13 cellular contexts compared by ENCODE assay signal in the genomic region with DNA sequence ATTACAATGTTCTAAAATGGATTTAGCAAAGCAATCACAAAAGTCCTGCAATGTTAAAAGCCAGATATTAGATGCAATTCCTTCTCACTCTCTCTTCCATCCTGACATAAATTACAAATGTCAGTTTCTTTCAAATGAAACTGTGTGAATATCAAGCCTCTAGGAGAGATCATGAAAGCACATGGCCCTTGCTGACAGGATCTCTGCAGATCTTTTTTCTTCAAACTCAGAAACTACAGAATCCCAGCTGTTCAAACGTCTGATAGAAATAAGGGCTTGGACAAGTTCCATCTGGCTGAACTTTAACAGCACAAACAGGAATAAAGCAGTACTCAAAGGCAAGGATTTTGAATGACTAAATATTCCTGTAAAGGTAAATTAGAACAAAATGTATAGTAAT. TPM values are rescaled to one million over a fixed set of nuclear protein-coding genes. Genes with fewer than 3 reads are reported as not detected.
DNase-seq lines count a peak whose midpoint lies in the region; ATAC-seq and TF ChIP-seq lines count a peak whose summit lies in the region.
"Had no signal": no experiment of that assay in that cellular context is flagged by ENCODE, and none has a peak within 500 bp of the region (broad histone marks: within the 10 kb centered on the region; RNA-seq: fewer than 3 reads in every experiment).

No MANE protein-coding gene starts in this region.

- H3K27me3 Mint-ChIP-seq in T-helper 2 cell treated with Interferon-gamma antibody and Interleukin-4, amounts not matched to agents 5 μg/mL and 100 μg/mL, for 36 hours (ENCODE audit: low read depth), result no peaks in the 10 kb centered on the region
- H3K27me3 Mint-ChIP-seq: activated naive CD8-positive, alpha-beta T cell treated with anti-CD3 and anti-CD28 coated beads, Interleukin-2, amount 50 U/mL, for 24 hours had no signal

- no peak overlapping the region for H3K27ac ChIP-seq in prostate gland
- no peak overlapping the region for H3K27ac ChIP-seq in suprapubic skin

- H3K9me3 Mint-ChIP-seq in T-helper 2 cell treated with Interferon-gamma antibody and Interleukin-4, amounts not matched to agents 5 μg/mL and 100 μg/mL, for 36 hours, result peaks cover 14% of the 10 kb centered on the region

- H3K4me1 ChIP-seq in prostate gland (replicated peaks) (no peaks in the 10 kb centered on the region), suprapubic skin (no peaks in the 10 kb centered on the region)

- H3K27ac Mint-ChIP-seq in T-helper 2 cell treated with Interferon-gamma antibody and Interleukin-4, amounts not matched to agents 5 μg/mL and 100 μg/mL, for 36 hours, result no peak overlapping the region
- H3K27ac Mint-ChIP-seq: activated naive CD8-positive, alpha-beta T cell treated with anti-CD3 and anti-CD28 coated beads, Interleukin-2, amount 50 U/mL, for 24 hours had no signal

- no peak for TF ChIP-seq EP300 in suprapubic skin (IDR thresholded peaks at IDR 0.05)

- H3K9me3 ChIP-seq in prostate gland, result no peaks in the 10 kb centered on the region
- H3K9me3 ChIP-seq in suprapubic skin, result peaks cover 2% of the 10 kb centered on the region

- no peaks in the 10 kb centered on the region for H3K36me3 ChIP-seq in prostate gland
- H3K36me3 ChIP-seq in suprapubic skin, result no peaks in the 10 kb centered on the region

- intact Hi-C loops in prostate gland (cut with DNase I), result no loop called here

- DNase-seq in DMS79 (lab: John Stamatoyannopoulos, UW) (peak; percentile 26), NCI-H2196 treated with DMSO at 0.1 percent for 48 hours (lab: John Stamatoyannopoulos, UW; ENCODE audit: unreplicated experiment) (peak; percentile 19), dedifferentiated amniotic fluid mesenchymal stem cell (ENCODE audit: extremely low spot score) (peak; percentile 52), myocyte (ENCODE audit: low read depth) (peak; percentile 80), prostate gland (ENCODE audit: low spot score) (no peak), suprapubic skin (ENCODE audit: low spot score in 2 of 2) (no peak)
- no peak for DNase-seq in T-helper 2 cell treated with Interferon-gamma antibody and Interleukin-4, amounts not matched to agents 5 μg/mL and 100 μg/mL, for 36 hours (ENCODE audit: low spot score)
- DNase-seq: activated naive CD8-positive, alpha-beta T cell treated with anti-CD3 and anti-CD28 coated beads, Interleukin-2, amount 50 U/mL, for 24 hours; islet precursor cell; nucleus accumbens; OCI-M1; T-helper 9 cell had no signal

- WGBS in prostate gland, result 3% methylated on average over 1 of the region's 1 CpG
- 3% methylated on average over 1 of the region's 1 CpG for WGBS in suprapubic skin

- TF ChIP-seq CTCF in prostate gland (IDR thresholded peaks at IDR 0.05), result no peak
- no peak for TF ChIP-seq CTCF in suprapubic skin (IDR thresholded peaks at IDR 0.05)

- no peaks in the 10 kb centered on the region for H3K36me3 Mint-ChIP-seq in T-helper 2 cell treated with Interferon-gamma antibody and Interleukin-4, amounts not matched to agents 5 μg/mL and 100 μg/mL, for 36 hours (ENCODE audit: low read depth)

- H3K4me3 ChIP-seq in prostate gland, result no peak overlapping the region
- H3K4me3 ChIP-seq in suprapubic skin, result no peak overlapping the region

- no peaks in the 10 kb centered on the region for H3K4me1 Mint-ChIP-seq in T-helper 2 cell treated with Interferon-gamma antibody and Interleukin-4, amounts not matched to agents 5 μg/mL and 100 μg/mL, for 36 hours (ENCODE audit: low read depth)
- H3K4me1 Mint-ChIP-seq: activated naive CD8-positive, alpha-beta T cell treated with anti-CD3 and anti-CD28 coated beads, Interleukin-2, amount 50 U/mL, for 24 hours had no signal

- no peak for ATAC-seq in GM21526 (IDR thresholded peaks at IDR 0.05; ENCODE audit: low FRiP score, unreplicated experiment)
- ATAC-seq: activated naive CD8-positive, alpha-beta T cell treated with anti-CD3 and anti-CD28 coated beads, Interleukin-2, amount 50 U/mL, for 24 hours had no signal

- H3K27me3 ChIP-seq in prostate gland (replicated peaks; ENCODE audit: insufficient read depth) (no peaks in the 10 kb centered on the region), suprapubic skin (no peaks in the 10 kb centered on the region)

- TF ChIP-seq POLR2A in prostate gland (IDR thresholded peaks at IDR 0.05) (no peak), suprapubic skin (IDR thresholded peaks at IDR 0.05) (no peak)

- H3K4me3 Mint-ChIP-seq in T-helper 2 cell treated with Interferon-gamma antibody and Interleukin-4, amounts not matched to agents 5 μg/mL and 100 μg/mL, for 36 hours, result no peak overlapping the region
- H3K4me3 Mint-ChIP-seq: activated naive CD8-positive, alpha-beta T cell treated with anti-CD3 and anti-CD28 coated beads, Interleukin-2, amount 50 U/mL, for 24 hours had no signal

RNA-seq across cellular contexts. Expression of a gene that starts 47.6 kb away (rescaled TPM):
- total RNA-seq in myocyte (2.9 and 4.3 TPM in 2 replicates), prostate gland (1 to 10 TPM; 4.1 to 6.0 TPM), suprapubic skin (1 to 10 TPM; 2.3 to 8.1 (median 2.9) TPM)
- polyA plus RNA-seq in myocyte (2012), result 2.7 TPM

Comparison
In these comparisons a context has a peak if more than half of its experiments do, and no peak if none do; other contexts are left out.
1. DNase-seq: peak in DMS79 (single experiment), NCI-H2196 treated with DMSO at 0.1 percent for 48 hours (single experiment), dedifferentiated amniotic fluid mesenchymal stem cell (single experiment) and myocyte (single experiment); none in T-helper 2 cell treated with Interferon-gamma antibody and Interleukin-4, amounts not matched to agents 5 μg/mL and 100 μg/mL, for 36 hours (single experiment), prostate gland (single experiment) and suprapubic skin (0 of 2).